Comparison of ENCODE assay signal across 8 cellular contexts in the genomic region with DNA sequence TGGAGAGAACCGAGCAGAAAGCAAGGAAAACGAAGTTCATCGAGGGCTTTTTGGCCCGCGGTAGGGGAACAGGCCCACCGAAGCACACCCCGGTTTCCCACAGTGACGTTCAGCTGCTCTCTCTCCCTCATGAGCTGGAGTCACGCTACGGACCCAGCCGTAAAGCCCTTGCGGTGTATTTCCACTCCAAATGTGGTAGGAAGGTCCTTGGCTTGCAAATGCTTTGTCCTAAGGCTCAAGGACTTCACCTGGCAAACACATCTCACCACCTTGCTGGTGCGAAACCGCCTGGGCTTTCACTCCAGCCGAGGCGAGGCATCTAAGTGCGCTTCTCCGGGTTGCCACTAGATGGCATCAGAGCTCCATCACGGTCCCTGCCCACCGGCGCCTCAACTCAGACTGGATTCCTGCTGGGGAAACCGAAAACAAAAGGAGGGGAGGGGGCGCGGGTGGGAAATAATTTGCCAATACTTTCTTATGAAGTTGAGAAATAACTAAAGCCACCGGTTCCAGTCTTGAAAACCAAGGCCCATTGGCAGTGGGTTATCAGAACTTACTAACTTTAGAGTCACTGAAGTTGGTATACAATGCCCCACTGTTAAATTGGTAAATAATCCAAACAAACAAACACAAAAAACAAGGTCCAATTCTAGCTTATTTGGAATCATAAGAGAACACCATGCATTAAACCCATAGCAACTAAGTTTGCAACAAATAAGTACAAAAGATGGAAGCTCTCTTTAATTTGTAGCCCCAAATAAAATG. TPM values are rescaled to one million over a fixed set of nuclear protein-coding genes. Genes with fewer than 3 reads are reported as not detected.
DNase-seq lines count a peak whose midpoint lies in the region; ATAC-seq and TF ChIP-seq lines count a peak whose summit lies in the region.

No MANE protein-coding gene starts in this region.

- peaks cover 76% of the 10 kb centered on the region for H3K27me3 Mint-ChIP-seq in activated T-cell treated with anti-CD3 and anti-CD28 coated beads, Interleukin-2, amount 50 U/mL, for 24 hours
- peaks cover 44% of the 10 kb centered on the region for H3K27me3 Mint-ChIP-seq in neural crest cell (ENCODE audit: low read depth)

- H3K36me3 ChIP-seq in DOHH2 (ENCODE audit: control insufficient read depth, low read length) (no peaks in the 10 kb centered on the region), testis (ENCODE audit: low read depth, missing control alignments) (no peaks in the 10 kb centered on the region)

- H3K27ac ChIP-seq in DOHH2 (ENCODE audit: low read depth, low read length) (no peak overlapping the region), testis (no peak overlapping the region)

- H3K9me2 ChIP-seq in DOHH2 (replicated peaks; ENCODE audit: control insufficient read depth, low read length): no peaks in the 10 kb centered on the region

- H3K79me2 ChIP-seq in DOHH2 (ENCODE audit: control insufficient read depth, low read length): no peaks in the 10 kb centered on the region

- no peaks in the 10 kb centered on the region for H4K20me1 ChIP-seq in DOHH2 (ENCODE audit: control insufficient read depth, insufficient read depth, low read depth, low read length)

- no peaks in the 10 kb centered on the region for H3F3A ChIP-seq in DOHH2 (ENCODE audit: control insufficient read depth, insufficient read depth)

- H3K9me3 ChIP-seq in DOHH2 (ENCODE audit: control insufficient read depth, insufficient read depth, low read length) (no peaks in the 10 kb centered on the region), testis (no peaks in the 10 kb centered on the region)

- intact Hi-C loops in testis (cut with DNase I; ENCODE audit: low total_unique reads): loop anchor here (5.0 to 10.0 kb wide), 2 partner anchors 751 to 1039 kb away; no protein-coding TSS in a partner anchor

- DNase-seq in NOMO-1 treated with dmso at 0.1 percent for 144 hours (lab: John Stamatoyannopoulos, UW; ENCODE audit: unreplicated experiment) (peak; percentile 16), fibroblast of mammary gland (ENCODE audit: low read depth) (peak; percentile 49), neural crest cell (ENCODE audit: low read depth, low spot score) (peak; percentile 67), testis (peak; percentile 78)
- peak; percentile 80 for DNase-seq in activated T-cell treated with anti-CD3 and anti-CD28 coated beads, Interleukin-2, amount 50 U/mL, for 24 hours

- H3K4me3 Mint-ChIP-seq in activated T-cell treated with anti-CD3 and anti-CD28 coated beads, Interleukin-2, amount 50 U/mL, for 24 hours: no peak overlapping the region
- no peak overlapping the region for H3K4me3 Mint-ChIP-seq in neural crest cell

- H3K9me3 Mint-ChIP-seq in activated T-cell treated with anti-CD3 and anti-CD28 coated beads, Interleukin-2, amount 50 U/mL, for 24 hours: no peaks in the 10 kb centered on the region
- H3K9me3 Mint-ChIP-seq in neural crest cell: no peaks in the 10 kb centered on the region

- no peak overlapping the region for H3K27ac Mint-ChIP-seq in activated T-cell treated with anti-CD3 and anti-CD28 coated beads, Interleukin-2, amount 50 U/mL, for 24 hours
- H3K27ac Mint-ChIP-seq in neural crest cell (ENCODE audit: unreplicated experiment): peak overlapping the region; percentile 77

- H3K4me1 Mint-ChIP-seq in activated T-cell treated with anti-CD3 and anti-CD28 coated beads, Interleukin-2, amount 50 U/mL, for 24 hours (ENCODE audit: low read depth): peaks cover 5% of the 10 kb centered on the region
- H3K4me1 Mint-ChIP-seq in neural crest cell: peaks cover 19% of the 10 kb centered on the region

- WGBS in testis, 2 donors: 1 to 14% methylated on average over 15 to 25 of the region's 25 CpGs

- no peak overlapping the region; the same call in 1 of the 2 replicates for H3K4me2 ChIP-seq in DOHH2 (ENCODE audit: low read length)

- TF ChIP-seq CTCF in DOHH2 (IDR thresholded peaks at IDR 0.05; ENCODE audit: low read depth, low read length, poor library complexity, severe bottlenecking) (peak; percentile 94), fibroblast of mammary gland (conservative IDR thresholded peaks at IDR 0.05; ENCODE audit: control insufficient read depth, insufficient read depth, low read depth, low read length) (peak; percentile 83), neural crest cell (conservative IDR thresholded peaks at IDR 0.05) (peak; percentile 96), testis (IDR thresholded peaks at IDR 0.05) (peak; percentile 84 to 95 (median 92))

- H3K27me3 ChIP-seq in DOHH2 (ENCODE audit: control insufficient read depth, low read length) (peaks cover 18% of the 10 kb centered on the region), testis (no peaks in the 10 kb centered on the region)

- H3K36me3 Mint-ChIP-seq in activated T-cell treated with anti-CD3 and anti-CD28 coated beads, Interleukin-2, amount 50 U/mL, for 24 hours (ENCODE audit: low read depth): no peaks in the 10 kb centered on the region
- no peaks in the 10 kb centered on the region for H3K36me3 Mint-ChIP-seq in neural crest cell (ENCODE audit: low read depth)

- ATAC-seq in HG02623 (IDR thresholded peaks at IDR 0.05; ENCODE audit: unreplicated experiment) (peak; percentile 48), GM18870 (IDR thresholded peaks at IDR 0.05; ENCODE audit: unreplicated experiment) (no peak)

- H3K4me1 ChIP-seq in DOHH2 (ENCODE audit: control insufficient read depth, low read length) (peaks cover 3% of the 10 kb centered on the region; the same call in 1 of the 2 replicates), testis (no peaks in the 10 kb centered on the region)

- TF ChIP-seq POLR2A in testis (IDR thresholded peaks at IDR 0.05): no peak

- H3K4me3 ChIP-seq in DOHH2 (ENCODE audit: low read length): no peak overlapping the region
- H3K4me3 ChIP-seq in fibroblast of mammary gland (ENCODE audit: control insufficient read depth, low read depth, low read length): no peak overlapping the region
- no peak overlapping the region for H3K4me3 ChIP-seq in testis

RNA-seq across cellular contexts. Expression of a gene that starts 13.4 kb away (rescaled TPM):
- total RNA-seq in neural crest cell: 1.7 and 1.8 TPM in 2 replicates
- total RNA-seq in testis: 10 to 100 TPM in 1 of 2 donors, 1 to 10 TPM in 1; 9.4 to 10.6 TPM
- 4.7 TPM for polyA plus RNA-seq in testis (ENCODE audit: insufficient read depth, low read depth, low replicate concordance)

Comparison
In these comparisons a context has a peak if more than half of its experiments do, and no peak if none do; other contexts are left out.
1. DNase-seq: peak in every context shown above with its lines; median percentile 80 in activated T-cell treated with anti-CD3 and anti-CD28 coated beads, Interleukin-2, amount 50 U/mL, for 24 hours; 78 in testis; 67 in neural crest cell; 49 in fibroblast of mammary gland; 16 in NOMO-1 treated with dmso at 0.1 percent for 144 hours.